Comparison of ENCODE assay signal across 2 cellular contexts in the genomic region with DNA sequence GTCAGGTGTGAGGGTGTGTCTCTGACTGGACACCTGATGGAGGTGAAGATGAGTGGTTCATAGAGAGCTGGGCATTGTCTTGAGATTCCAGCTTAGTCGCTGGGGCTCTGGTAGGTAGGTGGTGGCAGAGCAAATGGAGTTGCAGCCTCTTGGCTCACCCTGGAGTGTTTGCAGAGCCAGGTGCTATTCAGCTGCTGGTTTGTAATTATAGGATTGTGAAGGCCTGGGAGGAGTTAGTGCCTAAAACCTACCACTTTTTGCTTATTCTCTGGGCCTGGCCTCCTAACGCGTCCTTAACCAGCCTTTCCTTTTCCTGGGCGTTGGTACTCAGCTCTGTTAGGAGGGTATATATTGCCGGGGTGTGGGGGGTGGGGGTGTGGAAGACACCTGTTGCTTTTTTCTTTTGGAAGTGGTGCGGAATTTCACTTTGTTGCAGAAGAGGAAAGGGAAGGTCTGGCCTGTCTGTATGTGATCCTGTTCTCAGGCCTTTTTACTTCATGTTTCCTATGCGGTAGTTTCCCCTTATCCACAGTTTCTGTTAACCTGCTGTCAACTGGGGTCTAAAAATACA.
A peak's percentile ranks its signal among the peaks of the same experiment; 100 is the strongest.
TF ChIP-seq lines count a peak whose summit lies in the region.

No MANE protein-coding gene starts in this region.

TF ChIP-seq in HepG2, 621 proteins besides CTCF, POLR2A, EP300 and RAD21:
- TF ChIP-seq TBL1XR1 (IDR thresholded peaks at IDR 0.05; ENCODE audit: borderline replicate concordance, low read length, partially characterized antibody) (no peak), POLR2AphosphoS2 (IDR thresholded peaks at IDR 0.05; ENCODE audit: low read depth, low read length) (0 out of 2 replicates have a peak, but pooled peaks have one; percentile 37)

TF ChIP-seq in H1, 55 proteins besides CTCF, POLR2A, EP300 and RAD21:
- TF ChIP-seq POLR2AphosphoS5 (IDR thresholded peaks at IDR 0.05; ENCODE audit: low read depth, low read length) (0 out of 2 replicates have a peak, but pooled peaks have one; percentile 18), TEAD4 (IDR thresholded peaks at IDR 0.05; ENCODE audit: low read depth, low read length) (no peak), KDM4A (IDR thresholded peaks at IDR 0.05; ENCODE audit: low read depth, low read length, severe bottlenecking) (no peak), TBP (IDR thresholded peaks at IDR 0.05; ENCODE audit: low read depth, low read length) (no peak)
